28 cellular contexts compared by ENCODE assay signal in the genomic region with DNA sequence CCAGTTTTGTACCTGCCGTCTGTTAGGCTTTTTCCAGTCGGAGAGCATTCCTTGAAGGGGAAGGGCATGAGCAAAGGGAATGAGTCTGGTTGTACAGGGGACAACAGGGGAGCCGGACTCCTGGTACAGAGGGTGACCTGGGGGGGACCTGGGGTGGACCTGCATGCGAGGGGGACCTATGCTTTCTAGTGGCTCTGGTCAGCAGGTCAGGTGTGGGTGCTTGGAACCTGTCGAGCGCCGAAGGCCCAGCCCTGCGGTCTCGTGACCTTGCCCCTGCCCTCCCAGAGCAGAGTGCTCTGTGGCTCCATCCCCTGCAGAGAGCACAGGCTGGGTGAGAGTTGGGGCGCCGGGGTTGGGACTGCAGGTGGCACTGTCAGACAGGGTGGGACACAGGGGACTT.
"Had no signal": no experiment of that assay in that cellular context is flagged by ENCODE, and none has a peak within 500 bp of the region (broad histone marks: within the 10 kb centered on the region; RNA-seq: fewer than 3 reads in every experiment).

No MANE protein-coding gene starts in this region.

- FAIRE-seq: islet of Langerhans, kidney had no signal

- H3K9me3 ChIP-seq: left lung, mucosa of descending colon, neutrophil, right atrium auricular region, stomach, testis, thyroid gland, transverse colon, upper lobe of left lung, vagina had no signal

- H3K9ac ChIP-seq: parathyroid adenoma had no signal

- H3K27me3 ChIP-seq: left lung, neutrophil, right atrium auricular region, stomach, testis, thyroid gland, transverse colon, upper lobe of left lung, vagina had no signal

- DNase-seq: hypothalamus; immature natural killer cell; kidney; left colon; left lung; midbrain; mucosa of descending colon; naive thymus-derived CD8-positive, alpha-beta T cell; occipital lobe; stimulated activated CD4-positive, alpha-beta T cell treated with anti-CD3 and anti-CD28 coated beads, Interleukin-12 subunit alpha, Interleukin-12 subunit beta, amount 100 ng/mL, for 4 hours; stimulated activated CD4-positive, alpha-beta T cell treated with anti-CD3 and anti-CD28 coated beads, Interleukin-15, amount 100 ng/mL, for 24 hours; stimulated activated CD4-positive, alpha-beta T cell treated with anti-CD3 and anti-CD28 coated beads, Interleukin-2, amount 100 ng/mL, for 24 hours; stimulated activated CD4-positive, alpha-beta T cell treated with anti-CD3 and anti-CD28 coated beads, Interleukin-4, amount 100 ng/mL, for 1 hour; stimulated activated naive B cell treated with anti-CD40 and anti-IgM and Interleukin-4, amounts not matched to agents 10 μg/mL and 1 μg/mL and 100 μg/mL, for 72 hours; stimulated activated naive CD8-positive, alpha-beta T cell treated with anti-CD3 and anti-CD28 coated beads, Interleukin-15, Interleukin-2, amounts not matched to agents 100 U/mL and 50 U/mL, for 24 hours; stomach; testis; thyroid gland; transverse colon had no signal

- H3K4me1 ChIP-seq: parathyroid adenoma, testis had no signal

- H3K4me3 ChIP-seq: left lung, lung, mucosa of descending colon, right atrium auricular region, skin epidermis, stomach, testis, thyroid gland, transverse colon, upper lobe of left lung, vagina had no signal

- H3K27ac ChIP-seq: left lung, neutrophil, parathyroid adenoma, right atrium auricular region, stomach, testis, thyroid gland, transverse colon, upper lobe of left lung, vagina had no signal

- ATAC-seq: left colon; left lung; mucosa of descending colon; naive thymus-derived CD8-positive, alpha-beta T cell; sciatic nerve; stimulated activated naive B cell treated with anti-CD40 and anti-IgM and Interleukin-4, amounts not matched to agents 10 μg/mL and 1 μg/mL and 100 μg/mL, for 72 hours; stimulated activated naive CD8-positive, alpha-beta T cell treated with anti-CD3 and anti-CD28 coated beads, Interleukin-15, Interleukin-2, amounts not matched to agents 100 U/mL and 50 U/mL, for 24 hours had no signal

- H3K36me3 ChIP-seq: left lung, neutrophil, right atrium auricular region, stomach, thyroid gland, transverse colon, upper lobe of left lung, vagina had no signal

- H3K79me2 ChIP-seq: parathyroid adenoma had no signal
